In genomic region chr15:65868546-65869126, GRCh38 we compare ENCODE assay signal across 8 cellular contexts. TPM values are rescaled to one million over a fixed set of nuclear protein-coding genes. Genes with fewer than 3 reads are reported as not detected.
DNase-seq lines count a peak whose midpoint lies in the region; ATAC-seq and TF ChIP-seq lines count a peak whose summit lies in the region.

No MANE protein-coding gene starts in this region.

- H3K27ac ChIP-seq in OCI-LY7 (ENCODE audit: low read depth, low read length, poor library complexity, severe bottlenecking) (peak overlapping the region; percentile 83), esophagus (ENCODE audit: low read depth in 2 of 2, low read length in 1 of 2) (peak overlapping the region; percentile 95 to 99)

- H3K4me3 ChIP-seq in GM12864 (ENCODE audit: low read depth, low read length) (peak overlapping the region; percentile 72; the same call in 1 of the 2 replicates), OCI-LY7 (ENCODE audit: low read depth, low read length, poor library complexity, severe bottlenecking) (peak overlapping the region; percentile 94), esophagus (ENCODE audit: low read depth in 1 of 2, low read length in 2 of 2) (peak overlapping the region in 1 of 2 donors; percentile 98)

- H4K20me1 ChIP-seq in OCI-LY7 (ENCODE audit: insufficient read depth, low read length): no peaks in the 10 kb centered on the region; the same call in 1 of the 2 replicates

- no peaks in the 10 kb centered on the region for H3K27me3 ChIP-seq in esophagus (ENCODE audit: control insufficient read depth in 1 of 2, insufficient read depth in 2 of 2, low read length in 2 of 2)

- intact Hi-C loops in OCI-LY7 (cut with micrococcal nuclease; ENCODE audit: unreplicated experiment): loop anchor here (2.0 kb wide), 1 partner anchor 76 kb away; the partner anchor contains the start of gene DENND4A

- peak overlapping the region; percentile 79 for H3K4me2 ChIP-seq in OCI-LY7 (ENCODE audit: low read length)

- no peak for ATAC-seq in HG03135 (IDR thresholded peaks at IDR 0.05; ENCODE audit: unreplicated experiment)
- no peak for ATAC-seq in GM21526 (IDR thresholded peaks at IDR 0.05; ENCODE audit: low FRiP score, unreplicated experiment)

- TF ChIP-seq CTCF in GM12864 (IDR thresholded peaks at IDR 0.05; ENCODE audit: low read depth, low read length, missing control alignments): no peak
- TF ChIP-seq CTCF in OCI-LY7 (conservative IDR thresholded peaks at IDR 0.05; ENCODE audit: low read length): no peak

- peaks cover 18% of the 10 kb centered on the region for H3K4me1 ChIP-seq in OCI-LY7 (ENCODE audit: insufficient read depth, low read length, poor library complexity, severe bottlenecking)
- H3K4me1 ChIP-seq in esophagus (ENCODE audit: control insufficient read depth in 2 of 2, insufficient read depth in 2 of 2, low read length in 1 of 2): peaks cover 0 to 3% of the 10 kb centered on the region in 2 donors

- CTCF ChIA-PET in OCI-LY7 (lab: Charles Lee; ENCODE audit: unreplicated experiment): interaction anchor here (0.6 kb wide), 1 partner anchor 167 kb away, joined by 3 read pairs; no protein-coding TSS in a partner anchor

- no peaks in the 10 kb centered on the region for H3K9me3 ChIP-seq in OCI-LY7 (ENCODE audit: low read length)
- no peaks in the 10 kb centered on the region for H3K9me3 ChIP-seq in esophagus (ENCODE audit: control insufficient read depth in 2 of 2, insufficient read depth in 1 of 2, low read depth in 1 of 2, low read length in 1 of 2)

- DNase-seq in GM12864 (ENCODE audit: low read depth): no peak
- no peak for DNase-seq in OCI-LY7 (ENCODE audit: low spot score)
- peak; percentile 79 for DNase-seq in putamen (ENCODE audit: low spot score)
- DNase-seq in GM19240 (ENCODE audit: insufficient read length, low spot score): no peak
- DNase-seq in activated CD4-positive, alpha-beta T cell treated with anti-CD3 and anti-CD28 coated beads, Interleukin-2, amount 50 U/mL, for 48 hours: no peak

- WGBS in esophagus, 2 donors: 66% methylated on average over 11 of the region's 11 CpGs

- no TSS peak for BruUV-seq in OCI-LY7 (replicated peaks; lab: Mats Ljungman, UMichigan)

- H3K79me2 ChIP-seq in OCI-LY7 (ENCODE audit: insufficient read depth, low read depth, low read length): peaks cover 43% of the 10 kb centered on the region

- no peaks in the 10 kb centered on the region for H3K9me2 ChIP-seq in OCI-LY7 (ENCODE audit: insufficient read depth, low read length)

- H3K36me3 ChIP-seq in OCI-LY7 (ENCODE audit: insufficient read depth, low read length) (peaks cover 1% of the 10 kb centered on the region; the same call in 1 of the 2 replicates), esophagus (ENCODE audit: control insufficient read depth in 2 of 2, insufficient read depth in 2 of 2, low read length in 1 of 2) (no peaks in the 10 kb centered on the region)

- H2AFZ ChIP-seq in OCI-LY7 (ENCODE audit: low read length): peak overlapping the region; percentile 90; the same call in 1 of the 2 replicates

- POLR2A ChIA-PET in OCI-LY7 (lab: Charles Lee): interaction anchor here (0.7 to 2.7 kb wide), 14 partner anchors 10 to 421 kb away, joined by 3 to 8 read pairs (median 4); partner anchors contain the start of genes HACD3 and INTS14

RNA-seq across cellular contexts. Expression of gene RAB11A, which starts 0.7 kb away (rescaled TPM):
- total RNA-seq in OCI-LY7 (2014; rRNA removed; shearing (Covaris generic)): 116 and 130 TPM in 2 replicates
- 196 and 197 TPM in 2 replicates for total RNA-seq in OCI-LY7 (2022)
- polyA plus RNA-seq in esophagus: 100 to 1,000 TPM; 399 to 610 TPM
